ENCODE assay signal across 1 cellular context in the genomic region with DNA sequence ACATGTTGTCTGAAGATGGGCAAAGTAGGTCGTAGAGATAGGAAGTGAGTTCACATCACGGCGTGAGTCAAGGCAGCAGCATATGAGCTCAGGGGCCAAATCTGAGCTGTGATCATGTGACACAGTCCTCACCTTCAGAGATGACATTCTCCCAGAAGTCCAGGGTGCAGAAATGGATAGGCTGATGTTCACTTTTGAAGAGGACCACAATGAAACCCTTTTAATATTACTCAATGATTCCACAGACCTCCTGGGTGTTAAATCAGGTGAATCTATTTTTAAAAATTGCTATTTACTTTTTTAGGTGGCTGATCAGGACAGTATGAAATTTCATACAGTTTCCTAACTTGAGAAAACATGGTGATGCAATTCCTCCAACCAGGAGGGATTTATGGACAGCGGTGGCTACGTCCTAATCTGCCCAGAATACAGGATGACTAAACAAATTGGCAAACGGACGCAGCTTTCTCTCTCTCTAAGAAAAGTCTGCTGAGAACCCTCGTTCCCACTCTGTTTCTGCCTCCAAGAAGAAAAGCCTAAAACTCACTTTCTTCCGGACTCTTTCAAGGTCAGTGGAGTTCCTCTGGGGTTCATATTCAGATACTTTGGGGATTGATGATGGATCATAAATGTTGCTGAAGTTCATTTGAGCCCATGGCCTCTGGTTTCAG.
TF ChIP-seq lines count a peak whose summit lies in the region.

No MANE protein-coding gene starts in this region.

TF ChIP-seq in WTC11, 78 proteins besides CTCF, POLR2A, EP300 and RAD21 (continued from another document):
- TF ChIP-seq, protein P1, sequence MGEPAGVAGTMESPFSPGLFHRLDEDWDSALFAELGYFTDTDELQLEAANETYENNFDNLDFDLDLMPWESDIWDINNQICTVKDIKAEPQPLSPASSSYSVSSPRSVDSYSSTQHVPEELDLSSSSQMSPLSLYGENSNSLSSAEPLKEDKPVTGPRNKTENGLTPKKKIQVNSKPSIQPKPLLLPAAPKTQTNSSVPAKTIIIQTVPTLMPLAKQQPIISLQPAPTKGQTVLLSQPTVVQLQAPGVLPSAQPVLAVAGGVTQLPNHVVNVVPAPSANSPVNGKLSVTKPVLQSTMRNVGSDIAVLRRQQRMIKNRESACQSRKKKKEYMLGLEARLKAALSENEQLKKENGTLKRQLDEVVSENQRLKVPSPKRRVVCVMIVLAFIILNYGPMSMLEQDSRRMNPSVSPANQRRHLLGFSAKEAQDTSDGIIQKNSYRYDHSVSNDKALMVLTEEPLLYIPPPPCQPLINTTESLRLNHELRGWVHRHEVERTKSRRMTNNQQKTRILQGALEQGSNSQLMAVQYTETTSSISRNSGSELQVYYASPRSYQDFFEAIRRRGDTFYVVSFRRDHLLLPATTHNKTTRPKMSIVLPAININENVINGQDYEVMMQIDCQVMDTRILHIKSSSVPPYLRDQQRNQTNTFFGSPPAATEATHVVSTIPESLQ (CRISPR knock-in tag; IDR thresholded peaks at IDR 0.05) = no peak
- TF ChIP-seq ZNF121 (CRISPR knock-in tag; IDR thresholded peaks at IDR 0.05) (no peak), ATF3 (CRISPR knock-in tag; conservative IDR thresholded peaks at IDR 0.05) (no peak), ZNF425 (CRISPR knock-in tag; conservative IDR thresholded peaks at IDR 0.05) (no peak), ZNF232 (CRISPR knock-in tag; IDR thresholded peaks at IDR 0.05) (no peak), ELF4 (CRISPR knock-in tag; IDR thresholded peaks at IDR 0.05; ENCODE audit: low read depth) (no peak)
